Comparison of ENCODE assay signal across 13 cellular contexts in genomic region chr18:59272221-59272888, GRCh38. TPM values are rescaled to one million over a fixed set of nuclear protein-coding genes. Genes with fewer than 3 reads are reported as not detected.
A peak's percentile ranks its signal among the peaks of the same experiment; 100 is the strongest.
DNase-seq lines count a peak whose midpoint lies in the region; ATAC-seq lines count a peak whose summit lies in the region.
"Had no signal": no experiment of that assay in that cellular context is flagged by ENCODE, and none has a peak within 500 bp of the region (broad histone marks: within the 10 kb centered on the region; RNA-seq: fewer than 3 reads in every experiment).

No MANE protein-coding gene starts in this region.

- H3K36me3 ChIP-seq in SK-N-MC (ENCODE audit: insufficient read depth, low read length) (no peaks in the 10 kb centered on the region; the same call in 1 of the 2 replicates), iPS-15b (ENCODE audit: control insufficient read depth, insufficient read depth, low read length) (no peaks in the 10 kb centered on the region)
- H3K36me3 ChIP-seq: SJSA1, transverse colon had no signal

- H3K27ac Mint-ChIP-seq in activated CD4-positive, alpha-beta T cell treated with anti-CD3 and anti-CD28 coated beads for 36 hours: no peak overlapping the region

- H3K4me3 Mint-ChIP-seq in activated CD4-positive, alpha-beta T cell treated with anti-CD3 and anti-CD28 coated beads for 36 hours: no peak overlapping the region

- intact Hi-C loops in activated CD4-positive, alpha-beta T cell treated with anti-CD3 and anti-CD28 coated beads for 36 hours (cut with DNase I, micrococcal nuclease): loop anchor here in 1 of 2 experiments (10.0 kb wide), 1 partner anchor 422 kb away; the partner anchor contains the start of gene CCBE1

- CTCF ChIA-PET in activated CD4-positive, alpha-beta T cell treated with anti-CD3 and anti-CD28 coated beads for 36 hours (lab: Charles Lee): interaction anchor here (0.6 to 5.1 kb wide), 8 partner anchors 8 to 747 kb away, joined by 3 to 21 read pairs (median 4); no protein-coding TSS in a partner anchor

- H3K4me1 Mint-ChIP-seq in activated CD4-positive, alpha-beta T cell treated with anti-CD3 and anti-CD28 coated beads for 36 hours: peaks cover 29% of the 10 kb centered on the region

- peaks cover 75% of the 10 kb centered on the region for H3K27me3 Mint-ChIP-seq in activated CD4-positive, alpha-beta T cell treated with anti-CD3 and anti-CD28 coated beads for 36 hours

- peaks cover 93% of the 10 kb centered on the region for H3K27me3 ChIP-seq in iPS-15b (ENCODE audit: control insufficient read depth, insufficient read depth, low read length)

- POLR2A ChIA-PET in activated CD4-positive, alpha-beta T cell treated with anti-CD3 and anti-CD28 coated beads for 36 hours (lab: Charles Lee): no interaction called here

- DNase-seq in activated CD4-positive, alpha-beta T cell treated with anti-CD3 and anti-CD28 coated beads for 36 hours: peak; percentile 16
- DNase-seq in activated CD4-positive, alpha-beta T cell treated with anti-CD3 and anti-CD28 coated beads, Interleukin-2, amount 50 U/mL, for 1 hour: no peak
- DNase-seq in SK-N-MC (ENCODE audit: low read depth, low spot score) (no peak), HuH-7.5 (ENCODE audit: low spot score) (no peak)
- DNase-seq in stimulated activated naive CD8-positive, alpha-beta T cell treated with anti-CD3 and anti-CD28 coated beads, Interleukin-15, Interleukin-2, amounts not matched to agents 100 U/mL and 50 U/mL, for 24 hours: peak; percentile 5
- DNase-seq: left colon, NCI-H2107, transverse colon had no signal

- H3K36me3 Mint-ChIP-seq in activated CD4-positive, alpha-beta T cell treated with anti-CD3 and anti-CD28 coated beads for 36 hours (ENCODE audit: low read depth): no peaks in the 10 kb centered on the region

- no peak for ATAC-seq in activated CD4-positive, alpha-beta T cell treated with anti-CD3 and anti-CD28 coated beads for 36 hours
- ATAC-seq in stimulated activated naive CD8-positive, alpha-beta T cell treated with anti-CD3 and anti-CD28 coated beads, Interleukin-15, Interleukin-2, amounts not matched to agents 100 U/mL and 50 U/mL, for 24 hours: no peak
- no peak for ATAC-seq in GM21447 (IDR thresholded peaks at IDR 0.05; ENCODE audit: unreplicated experiment)
- no peak for ATAC-seq in HG02981 (IDR thresholded peaks at IDR 0.05; ENCODE audit: unreplicated experiment)
- ATAC-seq: left colon had no signal

- H3K9me3 Mint-ChIP-seq in activated CD4-positive, alpha-beta T cell treated with anti-CD3 and anti-CD28 coated beads for 36 hours (ENCODE audit: low read depth): no peaks in the 10 kb centered on the region

- H3K9ac ChIP-seq in SK-N-MC (ENCODE audit: insufficient read length) (peak overlapping the region; percentile 69), iPS-15b (ENCODE audit: low read depth, low read length) (no peak overlapping the region)

- H3K9me3 ChIP-seq in SK-N-MC (ENCODE audit: low read depth, low read length) (no peaks in the 10 kb centered on the region), iPS-15b (ENCODE audit: control insufficient read depth, insufficient read depth, low read length) (no peaks in the 10 kb centered on the region)
- H3K9me3 ChIP-seq: A549, transverse colon had no signal

- H3K27ac ChIP-seq in SK-N-MC: no peak overlapping the region
- H3K27ac ChIP-seq: A549, SJSA1, transverse colon had no signal

- peak overlapping the region; percentile 87 for H3K4me3 ChIP-seq in SK-N-MC
- peak overlapping the region; percentile 60 for H3K4me3 ChIP-seq in iPS-15b (ENCODE audit: low read depth, low read length)
- H3K4me3 ChIP-seq: SJSA1 had no signal

- H3K4me1 ChIP-seq in iPS-15b (ENCODE audit: control insufficient read depth, insufficient read depth, low read length): peaks cover 13% of the 10 kb centered on the region
- H3K4me1 ChIP-seq: A549 had no signal

RNA-seq across cellular contexts. Expression of gene RAX, which starts 0.9 kb away (rescaled TPM):
- total RNA-seq in activated CD4-positive, alpha-beta T cell treated with anti-CD3 and anti-CD28 coated beads for 36 hours: not detected
- total RNA-seq: left colon, SJSA1, transverse colon had no signal

RNA-seq across cellular contexts. Expression of gene CPLX4, which starts 46.1 kb away (rescaled TPM):
- total RNA-seq in activated CD4-positive, alpha-beta T cell treated with anti-CD3 and anti-CD28 coated beads for 36 hours: not detected
- total RNA-seq: left colon, SJSA1, transverse colon had no signal

RNA-seq across cellular contexts. Expression of gene GRP, which starts 52.4 kb away (rescaled TPM):
- total RNA-seq in activated CD4-positive, alpha-beta T cell treated with anti-CD3 and anti-CD28 coated beads for 36 hours: not detected
- total RNA-seq: SJSA1, transverse colon had no signal

Comparison
In these comparisons a context has a peak if more than half of its experiments do, and no peak if none do; other contexts are left out.
1. DNase-seq: peak in activated CD4-positive, alpha-beta T cell treated with anti-CD3 and anti-CD28 coated beads for 36 hours (single experiment) and stimulated activated naive CD8-positive, alpha-beta T cell treated with anti-CD3 and anti-CD28 coated beads, Interleukin-15, Interleukin-2, amounts not matched to agents 100 U/mL and 50 U/mL, for 24 hours (single experiment); none in activated CD4-positive, alpha-beta T cell treated with anti-CD3 and anti-CD28 coated beads, Interleukin-2, amount 50 U/mL, for 1 hour (single experiment), SK-N-MC (single experiment) and HuH-7.5 (single experiment).